Comparison of ENCODE assay signal across 14 cellular contexts in genomic region chr1:110421159-110421777, GRCh38. TPM values are rescaled to one million over a fixed set of nuclear protein-coding genes. Genes with fewer than 3 reads are reported as not detected.
A peak's percentile ranks its signal among the peaks of the same experiment; 100 is the strongest.
DNase-seq lines count a peak whose midpoint lies in the region; ATAC-seq and TF ChIP-seq lines count a peak whose summit lies in the region.
"Had no signal": no experiment of that assay in that cellular context is flagged by ENCODE, and none has a peak within 500 bp of the region (broad histone marks: within the 10 kb centered on the region; RNA-seq: fewer than 3 reads in every experiment).

No MANE protein-coding gene starts in this region.

- H3K4me3 ChIP-seq in hepatocyte: no peak overlapping the region
- H3K4me3 ChIP-seq: GM23338, pancreas had no signal

- 74% methylated on average over 2 of the region's 2 CpGs for WGBS in hepatocyte (ENCODE audit: low lambda C conversion rate, missing lambda C conversion rate)

- no peaks in the 10 kb centered on the region for H3K79me2 ChIP-seq in hepatocyte

- H3K4me3 Mint-ChIP-seq in CD14-positive monocyte (no peak overlapping the region), WTC11 (no peak overlapping the region)
- no peak overlapping the region for H3K4me3 Mint-ChIP-seq in activated CD8-positive, alpha-beta T cell treated with anti-CD3 and anti-CD28 coated beads, Interleukin-2, amount 10 ng/mL, durations not matched to agents 7 days and 5 days
- H3K4me3 Mint-ChIP-seq: GM23338 had no signal

- no peaks in the 10 kb centered on the region for H3K27me3 ChIP-seq in hepatocyte
- H3K27me3 ChIP-seq: pancreas had no signal

- POLR2A ChIA-PET in activated CD8-positive, alpha-beta T cell treated with anti-CD3 and anti-CD28 coated beads, Interleukin-2, amount 10 ng/mL, durations not matched to agents 7 days and 5 days (lab: Charles Lee): no interaction called here
- POLR2A ChIA-PET in WTC11 (lab: Charles Lee): no interaction called here

- no peaks in the 10 kb centered on the region for H3K36me3 ChIP-seq in hepatocyte (replicated peaks; ENCODE audit: insufficient read depth, low read depth)
- H3K36me3 ChIP-seq: pancreas had no signal

- H3K4me1 Mint-ChIP-seq in CD14-positive monocyte: peaks cover 44% of the 10 kb centered on the region
- H3K4me1 Mint-ChIP-seq in activated CD8-positive, alpha-beta T cell treated with anti-CD3 and anti-CD28 coated beads, Interleukin-2, amount 10 ng/mL, durations not matched to agents 7 days and 5 days (ENCODE audit: low read depth): peaks cover 11% of the 10 kb centered on the region
- H3K4me1 Mint-ChIP-seq in WTC11: peaks cover 12% of the 10 kb centered on the region

- peak; percentile 47 for ATAC-seq in activated CD8-positive, alpha-beta T cell treated with anti-CD3 and anti-CD28 coated beads, Interleukin-2, amount 10 ng/mL, durations not matched to agents 7 days and 5 days
- no peak for ATAC-seq in WTC11
- ATAC-seq in GM19467 (IDR thresholded peaks at IDR 0.05; ENCODE audit: unreplicated experiment): no peak
- ATAC-seq in GM21447 (IDR thresholded peaks at IDR 0.05; ENCODE audit: unreplicated experiment): no peak
- ATAC-seq: GM23338 had no signal

- H3K27me3 Mint-ChIP-seq in CD14-positive monocyte (ENCODE audit: low read depth in 3 of 3) (peaks cover 0 to 6% (median 2%) of the 10 kb centered on the region in 3 donors), WTC11 (ENCODE audit: low read depth) (no peaks in the 10 kb centered on the region)
- H3K27me3 Mint-ChIP-seq in activated CD8-positive, alpha-beta T cell treated with anti-CD3 and anti-CD28 coated beads, Interleukin-2, amount 10 ng/mL, durations not matched to agents 7 days and 5 days (ENCODE audit: low read depth): peaks cover 9% of the 10 kb centered on the region

- no peaks in the 10 kb centered on the region for H4K20me1 ChIP-seq in hepatocyte (ENCODE audit: insufficient read depth, poor library complexity, severe bottlenecking)

- no peaks in the 10 kb centered on the region for H3K9me2 ChIP-seq in hepatocyte (replicated peaks; ENCODE audit: insufficient read depth)

- H3K36me3 Mint-ChIP-seq in CD14-positive monocyte (no peaks in the 10 kb centered on the region), WTC11 (peaks cover 14% of the 10 kb centered on the region)
- no peaks in the 10 kb centered on the region for H3K36me3 Mint-ChIP-seq in activated CD8-positive, alpha-beta T cell treated with anti-CD3 and anti-CD28 coated beads, Interleukin-2, amount 10 ng/mL, durations not matched to agents 7 days and 5 days (ENCODE audit: low read depth)

- TF ChIP-seq CTCF in CD14-positive monocyte (IDR thresholded peaks at IDR 0.05) (no peak), hepatocyte (IDR thresholded peaks at IDR 0.05; ENCODE audit: poor library complexity) (no peak), WTC11 (IDR thresholded peaks at IDR 0.05) (no peak)

- peak overlapping the region; percentile 74 to 91 (median 84) for H3K27ac Mint-ChIP-seq in CD14-positive monocyte
- no peak overlapping the region for H3K27ac Mint-ChIP-seq in activated CD8-positive, alpha-beta T cell treated with anti-CD3 and anti-CD28 coated beads, Interleukin-2, amount 10 ng/mL, durations not matched to agents 7 days and 5 days
- H3K27ac Mint-ChIP-seq in WTC11: no peak overlapping the region
- H3K27ac Mint-ChIP-seq: GM23338 had no signal

- intact Hi-C loops in CD14-positive monocyte (cut with micrococcal nuclease): no loop called here

- H3K9me3 ChIP-seq in hepatocyte (ENCODE audit: low read depth): no peaks in the 10 kb centered on the region
- H3K9me3 ChIP-seq: pancreas had no signal

- DNase-seq in CD14-positive monocyte (ENCODE audit: low spot score): peak; percentile 83
- peak; percentile 40 for DNase-seq in HS-27A (ENCODE audit: low read depth)
- DNase-seq in activated CD8-positive, alpha-beta T cell treated with anti-CD3 and anti-CD28 coated beads, Interleukin-2, amount 10 ng/mL, durations not matched to agents 7 days and 5 days: no peak
- DNase-seq in hepatocyte (ENCODE audit: low spot score): peak; percentile 38
- DNase-seq in WTC11 (ENCODE audit: low spot score): no peak
- DNase-seq in middle frontal gyrus (ENCODE audit: extremely low spot score, low spot score): no peak
- DNase-seq: islet precursor cell, NCI-H187 treated with DMSO at 0.1 percent for 48 hours, pancreas, SHP77 treated with DMSO at 0.1 percent for 48 hours had no signal

- peak overlapping the region; percentile 71 for H3K27ac ChIP-seq in hepatocyte
- H3K27ac ChIP-seq: pancreas had no signal

- H3K4me1 ChIP-seq in hepatocyte (ENCODE audit: insufficient read depth): no peaks in the 10 kb centered on the region
- H3K4me1 ChIP-seq: pancreas had no signal

- CTCF ChIA-PET in activated CD8-positive, alpha-beta T cell treated with anti-CD3 and anti-CD28 coated beads, Interleukin-2, amount 10 ng/mL, durations not matched to agents 7 days and 5 days (lab: Charles Lee): interaction anchor here (1.0 to 2.2 kb wide), 4 partner anchors 9 to 345 kb away, joined by 3 to 9 read pairs (median 4); no protein-coding TSS in a partner anchor
- CTCF ChIA-PET in WTC11 (lab: Charles Lee): interaction anchor here (1.0 to 2.1 kb wide), 2 partner anchors 9 to 39 kb away, joined by 3 to 9 read pairs; no protein-coding TSS in a partner anchor

- H3K4me2 ChIP-seq in hepatocyte: no peak overlapping the region
- H3K4me2 ChIP-seq: GM23338 had no signal

- H2AFZ ChIP-seq in hepatocyte: no peak overlapping the region
- H2AFZ ChIP-seq: GM23338 had no signal

- H3K9me3 Mint-ChIP-seq in CD14-positive monocyte (peaks cover 0 to 10% (median 6%) of the 10 kb centered on the region in 7 donors), WTC11 (peaks cover 18% of the 10 kb centered on the region)
- H3K9me3 Mint-ChIP-seq in activated CD8-positive, alpha-beta T cell treated with anti-CD3 and anti-CD28 coated beads, Interleukin-2, amount 10 ng/mL, durations not matched to agents 7 days and 5 days (ENCODE audit: insufficient read depth): no peaks in the 10 kb centered on the region

TF ChIP-seq in WTC11, 78 proteins besides CTCF, POLR2A, EP300 and RAD21:
- TF ChIP-seq ATF2 (CRISPR knock-in tag; IDR thresholded peaks at IDR 0.05; ENCODE audit: borderline replicate concordance, low read depth): no peak
- TF ChIP-seq FOXP4 (CRISPR knock-in tag; IDR thresholded peaks at IDR 0.05): no peak
- TF ChIP-seq TCF7 (CRISPR knock-in tag; IDR thresholded peaks at IDR 0.05; ENCODE audit: low read depth): no peak
- no peak for TF ChIP-seq ZNF416 (CRISPR knock-in tag; IDR thresholded peaks at IDR 0.05)
TF ChIP-seq in WTC11: peak in this region for 0.

RNA-seq across cellular contexts. Expression of gene LAMTOR5, which starts 13.8 kb away (rescaled TPM):
- polyA plus RNA-seq in CD14-positive monocyte (100 to 1,000 TPM; 368 to 420 TPM), hepatocyte (157 and 168 TPM in 2 replicates)
- total RNA-seq in activated CD8-positive, alpha-beta T cell treated with anti-CD3 and anti-CD28 coated beads, Interleukin-2, amount 10 ng/mL, durations not matched to agents 7 days and 5 days: 100 to 1,000 TPM; 123 TPM
- total RNA-seq in hepatocyte (45.4 and 57.9 TPM in 2 replicates), WTC11 (2021) (76.0 to 106 TPM (median 93.0 TPM) in 3 replicates)

RNA-seq across cellular contexts. Expression of gene PROK1, which starts 29.7 kb away (rescaled TPM):
- polyA plus RNA-seq in CD14-positive monocyte: not detected
- total RNA-seq in activated CD8-positive, alpha-beta T cell treated with anti-CD3 and anti-CD28 coated beads, Interleukin-2, amount 10 ng/mL, durations not matched to agents 7 days and 5 days: not detected
- total RNA-seq in hepatocyte: 8.8 and 9.6 TPM in 2 replicates
- 9.4 and 11.1 TPM in 2 replicates for polyA plus RNA-seq in hepatocyte
- total RNA-seq in WTC11 (2021): not detected in 3 replicates
- total RNA-seq: dermis microvascular lymphatic vessel endothelial cell, GM23338 had no signal
- polyA plus RNA-seq: GM23338 had no signal

RNA-seq across cellular contexts. Expression of gene SLC16A4, which starts 30.4 kb away (rescaled TPM):
- polyA plus RNA-seq in CD14-positive monocyte (under 1 TPM; 0.25 to 0.26 TPM), hepatocyte (8.3 and 10.7 TPM in 2 replicates)
- total RNA-seq in activated CD8-positive, alpha-beta T cell treated with anti-CD3 and anti-CD28 coated beads, Interleukin-2, amount 10 ng/mL, durations not matched to agents 7 days and 5 days: under 1 TPM; 0.23 to 0.26 TPM
- total RNA-seq in hepatocyte (16.2 and 16.4 TPM in 2 replicates), WTC11 (2021) (0.11 to 0.30 TPM (median 0.28 TPM) in 3 replicates)

Comparison
In these comparisons a context has a peak if more than half of its experiments do, and no peak if none do; other contexts are left out.
1. DNase-seq: peak in CD14-positive monocyte (single experiment), HS-27A (single experiment) and hepatocyte (single experiment); none in activated CD8-positive, alpha-beta T cell treated with anti-CD3 and anti-CD28 coated beads, Interleukin-2, amount 10 ng/mL, durations not matched to agents 7 days and 5 days (single experiment), WTC11 (single experiment) and middle frontal gyrus (single experiment).
2. H3K27ac Mint-ChIP-seq: peak in CD14-positive monocyte (7 of 7); none in activated CD8-positive, alpha-beta T cell treated with anti-CD3 and anti-CD28 coated beads, Interleukin-2, amount 10 ng/mL, durations not matched to agents 7 days and 5 days (single experiment) and WTC11 (single experiment).
3. RNA of gene SLC16A4, which starts 30.4 kb away (total RNA-seq): 16.2 to 16.4 TPM in hepatocyte; 0.11 to 0.30 TPM in WTC11 and 0.23 to 0.26 TPM in activated CD8-positive, alpha-beta T cell treated with anti-CD3 and anti-CD28 coated beads, Interleukin-2, amount 10 ng/mL, durations not matched to agents 7 days and 5 days; every median in the first group is over 10 times any median in the second.